13 cellular contexts compared by ENCODE assay signal in genomic region chr1:227901906-227902640, GRCh38. TPM values are rescaled to one million over a fixed set of nuclear protein-coding genes. Genes with fewer than 3 reads are reported as not detected.
A peak's percentile ranks its signal among the peaks of the same experiment; 100 is the strongest.
DNase-seq lines count a peak whose midpoint lies in the region; ATAC-seq and TF ChIP-seq lines count a peak whose summit lies in the region.
"Had no signal": no experiment of that assay in that cellular context is flagged by ENCODE, and none has a peak within 500 bp of the region (broad histone marks: within the 10 kb centered on the region; RNA-seq: fewer than 3 reads in every experiment).

No MANE protein-coding gene starts in this region.

- no peak overlapping the region for H3K4me3 ChIP-seq in Caco-2 (ENCODE audit: low read depth, low read length)
- no peak overlapping the region for H3K4me3 ChIP-seq in mammary epithelial cell (replicated peaks in 1 of 3; ENCODE audit: insufficient read depth in 1 of 3, low read depth in 2 of 3, low read length in 3 of 3)

- in situ Hi-C loops in mammary epithelial cell (cut with MboI; ENCODE audit: low sequenced_read_pairs in 2 of 2) = no loop called here

- BruUV-seq in Caco-2 (replicated peaks; lab: Mats Ljungman, UMichigan) (no TSS peak), mammary epithelial cell (replicated peaks; lab: Mats Ljungman, UMichigan) (no TSS peak)

- H3K36me3 ChIP-seq in Caco-2 (ENCODE audit: control insufficient read depth, insufficient read depth, low read length) (no peaks in the 10 kb centered on the region), mammary epithelial cell (ENCODE audit: insufficient read depth, low read length) (no peaks in the 10 kb centered on the region)

- H3K4me2 ChIP-seq in mammary epithelial cell (ENCODE audit: insufficient read depth, low read depth, low read length) = no peak overlapping the region

- H3K4me1 ChIP-seq in Caco-2 (no peaks in the 10 kb centered on the region), mammary epithelial cell (ENCODE audit: insufficient read depth, low read length) (no peaks in the 10 kb centered on the region)

- H3K79me2 ChIP-seq in mammary epithelial cell (ENCODE audit: insufficient read depth, low read length) = no peaks in the 10 kb centered on the region

- peak; percentile 12 to 19 for TF ChIP-seq CTCF in Caco-2 (IDR thresholded peaks at IDR 0.05; ENCODE audit: insufficient read depth in 1 of 2, low read depth in 1 of 2, low read length in 1 of 2, severe bottlenecking in 1 of 2, unreplicated experiment in 1 of 2)
- peak; percentile 8 to 19 for TF ChIP-seq CTCF in mammary epithelial cell (conservative IDR thresholded peaks at IDR 0.05 in 1 of 2, IDR thresholded peaks at IDR 0.05 in 1 of 2; ENCODE audit: extremely low read depth in 1 of 2, insufficient read depth in 1 of 2, low read depth in 1 of 2, low read length in 2 of 2)
- no peak for TF ChIP-seq CTCF in mesothelial cell of epicardium (IDR thresholded peaks at IDR 0.05; ENCODE audit: unreplicated experiment)

- no peak overlapping the region for H3K27ac ChIP-seq in mammary epithelial cell (ENCODE audit: insufficient read depth, low read depth, low read length)

- H3K27me3 ChIP-seq in Caco-2 (replicated peaks; ENCODE audit: control insufficient read depth, insufficient read depth, low read length) = no peaks in the 10 kb centered on the region
- no peaks in the 10 kb centered on the region for H3K27me3 ChIP-seq in mammary epithelial cell (ENCODE audit: insufficient read depth, low read length)

- H2AFZ ChIP-seq in mammary epithelial cell (ENCODE audit: low read depth, low read length) = no peak overlapping the region

- H3K27me3 Mint-ChIP-seq in Caco-2 (ENCODE audit: insufficient read depth, unreplicated experiment) (no peaks in the 10 kb centered on the region), mesothelial cell of epicardium (ENCODE audit: low read depth) (no peaks in the 10 kb centered on the region)

- no peak for ATAC-seq in GM18861 (IDR thresholded peaks at IDR 0.05; ENCODE audit: unreplicated experiment)

- H4K20me1 ChIP-seq in mammary epithelial cell (ENCODE audit: insufficient read depth, low read length) = no peaks in the 10 kb centered on the region

- intact Hi-C loops in Caco-2 (cut with micrococcal nuclease; ENCODE audit: unreplicated experiment) = no loop called here
- intact Hi-C loops in mammary epithelial cell (cut with micrococcal nuclease) = no loop called here

- WGBS in mammary epithelial cell (ENCODE audit: low coverage, missing lambda C conversion rate) = 89% methylated on average over 8 of the region's 11 CpGs

- no peaks in the 10 kb centered on the region for H3K9me3 ChIP-seq in Caco-2
- H3K9me3 ChIP-seq in mammary epithelial cell (replicated peaks; ENCODE audit: insufficient read depth, low read length) = no peaks in the 10 kb centered on the region

- CTCF ChIA-PET in Caco-2 (lab: Charles Lee) = no interaction called here
- CTCF ChIA-PET in HEK293T (lab: Yijun Ruan, JAX) = no interaction called here
- CTCF ChIA-PET in mammary epithelial cell (lab: Charles Lee; ENCODE audit: low non-redundant PET) = no interaction called here

- H3K9me3 Mint-ChIP-seq in Caco-2 (ENCODE audit: unreplicated experiment) = no peaks in the 10 kb centered on the region
- no peaks in the 10 kb centered on the region for H3K9me3 Mint-ChIP-seq in mesothelial cell of epicardium
- H3K9me3 Mint-ChIP-seq: immature natural killer cell had no signal

- H3K27ac Mint-ChIP-seq in Caco-2 (ENCODE audit: unreplicated experiment) = no peak overlapping the region
- H3K27ac Mint-ChIP-seq in mesothelial cell of epicardium = peak overlapping the region; percentile 8

- POLR2A ChIA-PET in Caco-2 (lab: Charles Lee) = no interaction called here
- POLR2A ChIA-PET in HEK293T (lab: Yijun Ruan, JAX) = no interaction called here

- DNase-seq in Caco-2 (peak; percentile 47 to 68), HEK293T (ENCODE audit: extremely low spot score) (peak; percentile 59), mammary epithelial cell (peak; percentile 47), mesothelial cell of epicardium (ENCODE audit: low spot score in 2 of 2, unreplicated experiment in 2 of 2) (no peak), HT-29 (ENCODE audit: low spot score) (no peak), D341Med (ENCODE audit: low spot score) (no peak), C1 segment of cervical spinal cord (lab: John Stamatoyannopoulos, UW) (no peak)
- DNase-seq: activated T-cell treated with anti-CD3 and anti-CD28 coated beads, Interleukin-2, amount 50 U/mL, for 48 hours; GDM1; immature natural killer cell; NCI-H187; SW 1271 had no signal

- no peak overlapping the region for H3K9ac ChIP-seq in mammary epithelial cell (ENCODE audit: insufficient read depth, low read length)

- H3K4me1 Mint-ChIP-seq in Caco-2 (ENCODE audit: low read depth, unreplicated experiment) (no peaks in the 10 kb centered on the region), mesothelial cell of epicardium (peaks cover 9% of the 10 kb centered on the region)

- H3K36me3 Mint-ChIP-seq in Caco-2 (ENCODE audit: insufficient read depth, unreplicated experiment) (no peaks in the 10 kb centered on the region), mesothelial cell of epicardium (no peaks in the 10 kb centered on the region)
- H3K36me3 Mint-ChIP-seq: immature natural killer cell had no signal

- dilution Hi-C loops in mammary epithelial cell (cut with HindIII; ENCODE audit: low sequenced_read_pairs) = no loop called here

- no peak overlapping the region for H3K4me3 Mint-ChIP-seq in Caco-2 (ENCODE audit: unreplicated experiment)
- no peak overlapping the region for H3K4me3 Mint-ChIP-seq in mesothelial cell of epicardium
- H3K4me3 Mint-ChIP-seq: immature natural killer cell had no signal

TF ChIP-seq in HEK293T, 16 proteins besides CTCF, POLR2A, EP300 and RAD21:
- TF ChIP-seq TARDBP (IDR thresholded peaks at IDR 0.05) = no peak
TF ChIP-seq in HEK293T: peak in this region for 0.

RNA-seq across cellular contexts. Expression of gene WNT9A, which starts 45.7 kb away (rescaled TPM):
- 0.32 and 0.68 TPM in 2 replicates for total RNA-seq in Caco-2 (2022)
- total RNA-seq in mammary epithelial cell = 1 to 10 TPM; 7.1 to 7.2 TPM
- 15.4 TPM for polyA plus RNA-seq in mammary epithelial cell
- polyA minus RNA-seq in mammary epithelial cell = 19.7 TPM
- 3.9 to 4.5 TPM (median 4.3 TPM) in 3 replicates for total RNA-seq in mesothelial cell of epicardium
- total RNA-seq in HT-29 (2014; rRNA removed; shearing (Covaris generic)) = not detected in 2 replicates
- polyA plus RNA-seq: immature natural killer cell had no signal

Comparison
In these comparisons a context has a peak if more than half of its experiments do, and no peak if none do; other contexts are left out.
1. DNase-seq: peak in Caco-2 (2 of 2), HEK293T (single experiment) and mammary epithelial cell (single experiment); none in mesothelial cell of epicardium (0 of 2), HT-29 (single experiment), D341Med (single experiment) and C1 segment of cervical spinal cord (0 of 14).